8 cellular contexts compared by ENCODE assay signal in the genomic region with DNA sequence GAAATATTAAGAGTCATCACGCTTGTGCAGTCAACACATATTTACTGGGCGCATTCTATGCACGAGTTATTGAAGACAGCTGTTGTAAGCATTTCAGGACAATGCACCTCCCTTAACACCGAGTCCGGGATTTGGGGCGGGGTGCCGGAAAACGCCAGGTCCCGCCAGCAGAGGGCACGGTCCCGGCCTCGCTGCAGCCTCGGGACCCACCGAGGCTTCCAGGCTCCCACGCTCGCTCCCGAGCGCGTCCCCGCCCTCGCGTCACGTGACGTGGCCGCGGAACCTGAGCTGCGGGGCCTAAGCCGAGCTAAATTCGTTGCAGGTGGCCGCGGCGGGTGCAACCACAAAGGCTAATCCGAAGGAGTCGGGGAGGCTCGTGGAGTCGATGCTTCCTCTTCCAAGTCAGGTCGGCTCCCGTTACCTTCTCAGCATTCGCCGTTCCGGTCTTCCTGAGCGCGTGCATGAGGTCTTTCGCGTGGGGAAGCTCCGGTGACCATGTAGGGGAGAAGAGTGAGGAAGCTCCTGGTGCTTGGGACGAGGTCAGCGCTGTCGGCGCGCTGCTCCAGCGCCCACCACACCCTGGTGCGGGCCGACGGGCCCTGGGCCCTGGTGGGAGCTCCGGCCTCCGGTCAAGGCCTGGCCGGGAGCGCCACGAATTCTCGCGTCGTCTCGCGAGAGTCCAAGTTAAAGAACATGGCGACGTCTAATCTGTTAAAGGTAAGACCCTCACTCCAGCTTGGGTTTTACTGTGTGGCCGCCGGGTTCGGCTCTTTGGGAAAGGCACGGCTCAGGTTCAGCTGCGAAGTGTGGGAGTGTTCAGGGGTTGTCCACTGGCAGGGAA. TPM values are rescaled to one million over a fixed set of nuclear protein-coding genes. Genes with fewer than 3 reads are reported as not detected.
A peak's percentile ranks its signal among the peaks of the same experiment; 100 is the strongest.
DNase-seq lines count a peak whose midpoint lies in the region; ATAC-seq and TF ChIP-seq lines count a peak whose summit lies in the region.

CUL5 (plus strand) TSS at position 243 of the 841 bp plus-strand sequence; CDS start at position 694, 451 bp downstream.

- no peaks in the 10 kb centered on the region for H3K27me3 Mint-ChIP-seq in activated T-cell treated with anti-CD3 and anti-CD28 coated beads, Interleukin-2, amount 50 U/mL, for 72 hours (ENCODE audit: low read depth)
- H3K27me3 Mint-ChIP-seq in naive B cell: no peaks in the 10 kb centered on the region
- no peaks in the 10 kb centered on the region for H3K27me3 Mint-ChIP-seq in stimulated activated memory B cell treated with anti-CD40 and anti-IgM and Interleukin-4, amounts not matched to agents 10 μg/mL and 1 μg/mL and 100 μg/mL, for 72 hours

- H3K36me3 ChIP-seq in DOHH2 (ENCODE audit: control insufficient read depth, low read length) (peaks cover 22% of the 10 kb centered on the region), esophagus squamous epithelium (no peaks in the 10 kb centered on the region)

- H3K36me3 Mint-ChIP-seq in activated T-cell treated with anti-CD3 and anti-CD28 coated beads, Interleukin-2, amount 50 U/mL, for 72 hours (ENCODE audit: insufficient read depth in 2 of 2): peaks cover 6 to 7% of the 10 kb centered on the region in 2 donors
- no peaks in the 10 kb centered on the region for H3K36me3 Mint-ChIP-seq in naive B cell
- peaks cover 4% of the 10 kb centered on the region for H3K36me3 Mint-ChIP-seq in stimulated activated memory B cell treated with anti-CD40 and anti-IgM and Interleukin-4, amounts not matched to agents 10 μg/mL and 1 μg/mL and 100 μg/mL, for 72 hours

- H3F3A ChIP-seq in DOHH2 (ENCODE audit: control insufficient read depth, insufficient read depth): no peaks in the 10 kb centered on the region

- H3K4me3 Mint-ChIP-seq in activated T-cell treated with anti-CD3 and anti-CD28 coated beads, Interleukin-2, amount 50 U/mL, for 72 hours: peak within 1 kb of the TSS; percentile 97
- peak within 1 kb of the TSS in 7 of 8 donors; percentile 98 to 100 (median 99) for H3K4me3 Mint-ChIP-seq in naive B cell
- H3K4me3 Mint-ChIP-seq in stimulated activated memory B cell treated with anti-CD40 and anti-IgM and Interleukin-4, amounts not matched to agents 10 μg/mL and 1 μg/mL and 100 μg/mL, for 72 hours: peak within 1 kb of the TSS; percentile 99

- H4K20me1 ChIP-seq in DOHH2 (ENCODE audit: control insufficient read depth, insufficient read depth, low read depth, low read length): peaks cover 12% of the 10 kb centered on the region

- H3K27me3 ChIP-seq in DOHH2 (ENCODE audit: control insufficient read depth, low read length) (no peaks in the 10 kb centered on the region), esophagus squamous epithelium (no peaks in the 10 kb centered on the region)

- peaks cover 26% of the 10 kb centered on the region for H3K4me1 ChIP-seq in DOHH2 (ENCODE audit: control insufficient read depth, low read length)
- peaks cover 20 to 48% (median 27%) of the 10 kb centered on the region in 3 donors for H3K4me1 ChIP-seq in esophagus squamous epithelium

- intact Hi-C loops in esophagus squamous epithelium (cut with DNase I): no loop called here

- peak within 1 kb of the TSS; percentile 62 for H3K4me2 ChIP-seq in DOHH2 (ENCODE audit: low read length)

- peak; percentile 87 for ATAC-seq in GM21723 (IDR thresholded peaks at IDR 0.05; ENCODE audit: unreplicated experiment)
- ATAC-seq in activated T-cell treated with anti-CD3 and anti-CD28 coated beads, Interleukin-2, amount 50 U/mL, for 72 hours (replicated peaks in 1 of 2): peak; percentile 91 to 92
- peak; percentile 84 to 87 for ATAC-seq in naive B cell (ENCODE audit: low read depth in 2 of 2)
- ATAC-seq in stimulated activated memory B cell treated with anti-CD40 and anti-IgM and Interleukin-4, amounts not matched to agents 10 μg/mL and 1 μg/mL and 100 μg/mL, for 72 hours: peak; percentile 96

- TF ChIP-seq CTCF in DOHH2 (IDR thresholded peaks at IDR 0.05; ENCODE audit: low read depth, low read length, poor library complexity, severe bottlenecking) (peak; percentile 85), esophagus squamous epithelium (IDR thresholded peaks at IDR 0.05) (peak; percentile 80 to 95 (median 90))

- no peaks in the 10 kb centered on the region for H3K9me3 ChIP-seq in DOHH2 (ENCODE audit: control insufficient read depth, insufficient read depth, low read length)
- H3K9me3 ChIP-seq in esophagus squamous epithelium: no peaks in the 10 kb centered on the region

- H3K4me1 Mint-ChIP-seq in activated T-cell treated with anti-CD3 and anti-CD28 coated beads, Interleukin-2, amount 50 U/mL, for 72 hours (ENCODE audit: low read depth): peaks cover 11% of the 10 kb centered on the region
- peaks cover 11 to 23% (median 16%) of the 10 kb centered on the region in 3 donors for H3K4me1 Mint-ChIP-seq in naive B cell
- peaks cover 19% of the 10 kb centered on the region for H3K4me1 Mint-ChIP-seq in stimulated activated memory B cell treated with anti-CD40 and anti-IgM and Interleukin-4, amounts not matched to agents 10 μg/mL and 1 μg/mL and 100 μg/mL, for 72 hours

- H3K4me3 ChIP-seq in DOHH2 (ENCODE audit: low read length): peak within 1 kb of the TSS; percentile 100
- H3K4me3 ChIP-seq in esophagus squamous epithelium: peak within 1 kb of the TSS; percentile 84 to 95 (median 88)

- H3K9me3 Mint-ChIP-seq in activated T-cell treated with anti-CD3 and anti-CD28 coated beads, Interleukin-2, amount 50 U/mL, for 72 hours: no peaks in the 10 kb centered on the region
- no peaks in the 10 kb centered on the region for H3K9me3 Mint-ChIP-seq in naive B cell
- no peaks in the 10 kb centered on the region for H3K9me3 Mint-ChIP-seq in stimulated activated memory B cell treated with anti-CD40 and anti-IgM and Interleukin-4, amounts not matched to agents 10 μg/mL and 1 μg/mL and 100 μg/mL, for 72 hours

- peak within 1 kb of the TSS; percentile 84 for H3K27ac ChIP-seq in DOHH2 (ENCODE audit: low read depth, low read length)
- peak within 1 kb of the TSS; percentile 95 to 99 (median 98) for H3K27ac ChIP-seq in esophagus squamous epithelium

- DNase-seq in KG1 (lab: John Stamatoyannopoulos, UW) (peak; percentile 93), esophagus squamous epithelium (lab: John Stamatoyannopoulos, UW) (peak; percentile 43), naive B cell (peak; percentile 87)
- peak; percentile 93 for DNase-seq in activated T-cell treated with anti-CD3 and anti-CD28 coated beads, Interleukin-2, amount 50 U/mL, for 72 hours

- WGBS in esophagus squamous epithelium, 2 donors: 0 to 1% methylated on average over 16 to 40 of the region's 72 CpGs

- peak within 1 kb of the TSS; percentile 100 for H3K27ac Mint-ChIP-seq in activated T-cell treated with anti-CD3 and anti-CD28 coated beads, Interleukin-2, amount 50 U/mL, for 72 hours
- H3K27ac Mint-ChIP-seq in naive B cell: peak within 1 kb of the TSS; percentile 96 to 100 (median 99)
- H3K27ac Mint-ChIP-seq in stimulated activated memory B cell treated with anti-CD40 and anti-IgM and Interleukin-4, amounts not matched to agents 10 μg/mL and 1 μg/mL and 100 μg/mL, for 72 hours: peak within 1 kb of the TSS; percentile 100

- peaks cover 55% of the 10 kb centered on the region for H3K79me2 ChIP-seq in DOHH2 (ENCODE audit: control insufficient read depth, low read length)

- TF ChIP-seq POLR2A in esophagus squamous epithelium (IDR thresholded peaks at IDR 0.05): peak in 2 of 4 donors; percentile 30 to 32

- no peaks in the 10 kb centered on the region for H3K9me2 ChIP-seq in DOHH2 (replicated peaks; ENCODE audit: control insufficient read depth, low read length)

TF ChIP-seq in PFSK-1, 5 proteins besides CTCF, POLR2A, EP300 and RAD21:
- TF ChIP-seq POLR2AphosphoS5 (IDR thresholded peaks at IDR 0.05; ENCODE audit: low read depth, low read length) (peak; percentile 95), SIN3A (IDR thresholded peaks at IDR 0.05; ENCODE audit: borderline replicate concordance, insufficient read depth, low read length) (peak; percentile 95; the same call in 1 of the 2 replicates), TAF1 (IDR thresholded peaks at IDR 0.05; ENCODE audit: borderline replicate concordance, insufficient read depth, low read length) (peak; percentile 86; the same call in 1 of the 2 replicates), REST (IDR thresholded peaks at IDR 0.05; ENCODE audit: insufficient read depth in 1 of 2, low read depth in 2 of 2, low read length in 2 of 2) (0 out of 4 replicates have a peak, but pooled peaks of 1 of the 2 experiments have one; percentile 29), FOXP2 (optimal IDR thresholded peaks at IDR 0.05; ENCODE audit: borderline replicate concordance, extremely low read depth, extremely low read length, insufficient read depth) (peak; percentile 33)

RNA-seq across cellular contexts. Expression of gene CUL5, which starts in this region (rescaled TPM):
- polyA plus RNA-seq in PFSK-1 (2012; ENCODE audit: insufficient read length, low read depth): 19.0 TPM
- total RNA-seq in activated T-cell treated with anti-CD3 and anti-CD28 coated beads, Interleukin-2, amount 50 U/mL, for 72 hours: 10 to 100 TPM; 30.2 to 31.7 TPM
- 10 to 100 TPM; 19.4 to 34.3 (median 31.7) TPM for total RNA-seq in esophagus squamous epithelium
- polyA plus RNA-seq in naive B cell (ENCODE audit: low read depth in 6 of 6): 10 to 100 TPM; 44.6 to 68.5 (median 52.7) TPM

Comparison
In these comparisons a context has a peak if more than half of its experiments do, and no peak if none do; other contexts are left out.
1. Peak in every context shown above with its lines: DNase-seq, ATAC-seq, H3K4me3 ChIP-seq and H3K27ac ChIP-seq.
2. DNase-seq: peak in every context shown above with its lines; median percentile 93 in KG1; 93 in activated T-cell treated with anti-CD3 and anti-CD28 coated beads, Interleukin-2, amount 50 U/mL, for 72 hours; 87 in naive B cell; 43 in esophagus squamous epithelium.